ENCODE assay signal across 38 cellular contexts in genomic region chr7:80257751-80258150, GRCh38.
"Had no signal": no experiment of that assay in that cellular context is flagged by ENCODE, and none has a peak within 500 bp of the region (broad histone marks: within the 10 kb centered on the region; RNA-seq: fewer than 3 reads in every experiment).

No MANE protein-coding gene starts in this region.

- H3K4me1 ChIP-seq: Peyer's patch had no signal

- H3K27ac ChIP-seq: brain microvascular endothelial cell, cardiac muscle cell, Peyer's patch, SJSA1, VCaP had no signal

- H3K4me3 Mint-ChIP-seq: activated B cell treated with CpG ODN at 0.5 μM for 24 hours; activated CD4-positive, alpha-beta memory T cell treated with anti-CD3 and anti-CD28 coated beads for 36 hours; activated naive CD4-positive, alpha-beta T cell treated with anti-CD3 and anti-CD28 coated beads, Interleukin-2, amount 10 ng/mL, durations not matched to agents 7 days and 5 days; activated naive CD8-positive, alpha-beta T cell; activated naive CD8-positive, alpha-beta T cell treated with anti-CD3 and anti-CD28 coated beads, Interleukin-2, amount 50 U/mL, for 24 hours; activated T-cell treated with anti-CD3 and anti-CD28 coated beads, Interleukin-2, amount 50 U/mL, for 4 hours; activated T-helper 1 cell treated with anti-CD3 and anti-CD28 coated beads, Interleukin-12 subunit alpha, Interleukin-12 subunit beta, Interleukin-2, Interleukin-4 antibody, amounts not matched to agents 30 ng/mL and 10 ng/mL and 1 ng/mL, durations not matched to agents 14 hours and 24 hours and 36 hours; central memory CD8-positive, alpha-beta T cell had no signal

- H3K9me3 ChIP-seq: MG63, Peyer's patch, SJSA1 had no signal

- H3K9me3 Mint-ChIP-seq: activated B cell treated with CpG ODN at 0.5 μM for 24 hours; activated CD4-positive, alpha-beta memory T cell treated with anti-CD3 and anti-CD28 coated beads for 36 hours; activated naive CD4-positive, alpha-beta T cell treated with anti-CD3 and anti-CD28 coated beads, Interleukin-2, amount 10 ng/mL, durations not matched to agents 7 days and 5 days; activated T-helper 1 cell treated with anti-CD3 and anti-CD28 coated beads, Interleukin-12 subunit alpha, Interleukin-12 subunit beta, Interleukin-2, Interleukin-4 antibody, amounts not matched to agents 30 ng/mL and 10 ng/mL and 1 ng/mL, durations not matched to agents 14 hours and 24 hours and 36 hours had no signal

- H3K36me3 ChIP-seq: brain microvascular endothelial cell, cardiac muscle cell, MG63, Peyer's patch, SJSA1 had no signal

- H3K4me1 Mint-ChIP-seq: activated B cell treated with CpG ODN at 0.5 μM for 24 hours; activated naive CD4-positive, alpha-beta T cell treated with anti-CD3 and anti-CD28 coated beads, Interleukin-2, amount 10 ng/mL, durations not matched to agents 7 days and 5 days; activated naive CD8-positive, alpha-beta T cell treated with anti-CD3 and anti-CD28 coated beads, Interleukin-2, amount 50 U/mL, for 24 hours; central memory CD8-positive, alpha-beta T cell had no signal

- H3K4me3 ChIP-seq: cardiac muscle cell, MG63, Peyer's patch, SJSA1 had no signal

- H3K27me3 ChIP-seq: brain microvascular endothelial cell, cardiac muscle cell, MG63, Peyer's patch, SJSA1 had no signal

- H3K36me3 Mint-ChIP-seq: activated CD4-positive, alpha-beta memory T cell treated with anti-CD3 and anti-CD28 coated beads for 36 hours; activated naive CD4-positive, alpha-beta T cell treated with anti-CD3 and anti-CD28 coated beads, Interleukin-2, amount 10 ng/mL, durations not matched to agents 7 days and 5 days; activated naive CD8-positive, alpha-beta T cell had no signal

- ATAC-seq: activated naive CD8-positive, alpha-beta T cell treated with anti-CD3 and anti-CD28 coated beads, Interleukin-2, amount 50 U/mL, for 24 hours; activated T-cell treated with anti-CD3 and anti-CD28 coated beads, Interleukin-2, amount 50 U/mL, for 4 hours; PC-3 had no signal

- H3K27me3 Mint-ChIP-seq: activated B cell treated with CpG ODN at 0.5 μM for 24 hours; activated CD4-positive, alpha-beta memory T cell treated with anti-CD3 and anti-CD28 coated beads for 36 hours; activated naive CD4-positive, alpha-beta T cell treated with anti-CD3 and anti-CD28 coated beads, Interleukin-2, amount 10 ng/mL, durations not matched to agents 7 days and 5 days; activated naive CD8-positive, alpha-beta T cell; central memory CD8-positive, alpha-beta T cell had no signal

- H3K27ac Mint-ChIP-seq: activated B cell treated with CpG ODN at 0.5 μM for 24 hours; activated CD4-positive, alpha-beta memory T cell treated with anti-CD3 and anti-CD28 coated beads for 36 hours; activated naive CD4-positive, alpha-beta T cell treated with anti-CD3 and anti-CD28 coated beads, Interleukin-2, amount 10 ng/mL, durations not matched to agents 7 days and 5 days; activated naive CD8-positive, alpha-beta T cell; activated naive CD8-positive, alpha-beta T cell treated with anti-CD3 and anti-CD28 coated beads, Interleukin-2, amount 50 U/mL, for 24 hours; activated T-helper 1 cell treated with anti-CD3 and anti-CD28 coated beads, Interleukin-12 subunit alpha, Interleukin-12 subunit beta, Interleukin-2, Interleukin-4 antibody, amounts not matched to agents 30 ng/mL and 10 ng/mL and 1 ng/mL, durations not matched to agents 14 hours and 24 hours and 36 hours had no signal

- DNase-seq: activated B cell treated with CpG ODN at 0.5 μM for 24 hours; activated CD4-positive, alpha-beta memory T cell treated with anti-CD3 and anti-CD28 coated beads for 36 hours; activated CD4-positive, alpha-beta T cell treated with anti-CD3 and anti-CD28 coated beads for 4 hours; activated CD4-positive, alpha-beta T cell treated with anti-CD3 and anti-CD28 coated beads, Interleukin-2, amount 50 U/mL, for 1 hour; activated CD4-positive, CD25-positive, alpha-beta regulatory T cell treated with anti-CD3 and anti-CD28 coated beads, Interleukin-2, amount 50 U/mL, for 72 hours; activated CD8-positive, alpha-beta memory T cell treated with anti-CD3 and anti-CD28 coated beads, Interleukin-2, amount 50 U/mL, for 4 hours; activated effector memory CD4-positive, alpha-beta T cell treated with Interleukin-2 at 50 U/mL for 16 hours; activated naive CD4-positive, alpha-beta T cell treated with anti-CD3 and anti-CD28 coated beads, Interleukin-2, amount 10 ng/mL, durations not matched to agents 7 days and 5 days; activated naive CD8-positive, alpha-beta T cell treated with anti-CD3 and anti-CD28 coated beads, Interleukin-2, amount 50 U/mL, for 24 hours; activated T-cell treated with anti-CD3 and anti-CD28 coated beads for 4 hours; activated T-cell treated with anti-CD3 and anti-CD28 coated beads, Interleukin-2, amount 50 U/mL, for 4 hours; anterior cingulate cortex; brain microvascular endothelial cell; MG63; NCI-H1048; NCI-H1105 treated with DMSO at 0.1 percent for 48 hours; NCI-H1436; NCI-H1694; NCI-H1930; NCI-H2081 treated with DMSO at 0.1 percent for 48 hours; NCI-H510A; NCI-H526; NCI-H748 treated with DMSO at 0.1 percent for 48 hours; NK-92 treated with Interleukin-12 subunit alpha and Interleukin-12 subunit beta, amount 100 ng/mL, for 24 hours; PC-3; Peyer's patch; RPMI8226; SHP77 treated with DMSO at 0.1 percent for 48 hours; SW 1271; T-helper 1 cell; T-helper 2 cell; T-helper 9 cell had no signal
